ENCODE assay signal across 8 cellular contexts in the genomic region with DNA sequence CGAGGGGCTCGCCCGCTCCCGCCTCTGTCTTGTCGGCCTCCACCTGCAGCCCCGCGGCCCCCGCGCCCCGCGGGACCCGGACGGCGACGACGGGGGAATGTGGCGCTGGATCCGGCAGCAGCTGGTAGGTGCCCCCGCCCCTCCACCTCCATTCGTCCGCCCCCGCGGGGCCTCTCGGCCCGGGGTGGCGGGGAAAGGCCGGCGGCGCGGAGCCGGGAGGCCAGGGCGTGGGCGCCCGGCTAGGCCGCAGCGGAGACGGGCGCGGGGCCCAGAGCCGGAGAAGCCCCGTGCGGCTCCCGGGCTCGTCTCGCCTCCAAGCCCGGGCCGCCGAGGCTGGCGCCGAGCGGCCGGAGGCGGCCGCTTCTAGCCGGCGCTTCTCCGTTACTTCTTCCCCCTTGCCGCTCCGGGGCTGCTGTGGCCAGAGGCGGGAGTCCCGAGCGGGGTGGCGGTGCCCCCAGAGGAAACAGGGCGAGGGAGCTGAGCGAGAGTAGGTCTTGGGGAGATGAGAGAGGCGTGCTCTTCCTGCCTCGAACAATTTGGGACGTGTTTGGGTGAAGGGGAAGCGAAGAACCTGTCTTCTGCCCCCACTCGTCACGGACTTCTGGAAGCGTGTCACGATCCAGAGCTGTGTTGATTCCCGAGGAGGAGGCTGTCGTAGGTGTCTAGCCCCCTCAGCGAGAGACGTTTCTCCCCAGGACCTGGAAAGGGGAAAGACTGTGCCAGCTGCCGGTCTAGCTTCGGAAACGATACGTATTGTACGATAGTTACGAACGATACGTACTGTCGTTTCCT. TPM values are rescaled to one million over a fixed set of nuclear protein-coding genes. Genes with fewer than 3 reads are reported as not detected.
DNase-seq lines count a peak whose midpoint lies in the region; ATAC-seq and TF ChIP-seq lines count a peak whose summit lies in the region.

No MANE protein-coding gene starts in this region.

- POLR2A ChIA-PET in RWPE1 (lab: Yijun Ruan, JAX; ENCODE audit: low non-redundant PET): no interaction called here

- peak overlapping the region; percentile 96 for H3K27ac Mint-ChIP-seq in activated naive CD4-positive, alpha-beta T cell treated with anti-CD3 and anti-CD28 coated beads for 36 hours
- peak overlapping the region; percentile 94 for H3K27ac Mint-ChIP-seq in osteocyte (ENCODE audit: unreplicated experiment)
- H3K27ac Mint-ChIP-seq in type B pancreatic cell: peak overlapping the region; percentile 95

- DNase-seq in CD1c-positive myeloid dendritic cell (ENCODE audit: extremely low spot score): peak; percentile 72
- DNase-seq in RWPE1 (ENCODE audit: low spot score): peak; percentile 46
- DNase-seq in activated naive CD4-positive, alpha-beta T cell treated with anti-CD3 and anti-CD28 coated beads for 36 hours: peak; percentile 56
- peak; percentile 41 for DNase-seq in glomerular visceral epithelial cell (ENCODE audit: extremely low spot score)
- DNase-seq in osteocyte (ENCODE audit: extremely low spot score, unreplicated experiment): peak; percentile 86
- peak; percentile 76 for DNase-seq in type B pancreatic cell (ENCODE audit: extremely low spot score, unreplicated experiment)

- TF ChIP-seq CTCF in RWPE1 (conservative IDR thresholded peaks at IDR 0.05; ENCODE audit: low read depth): no peak
- TF ChIP-seq CTCF in osteocyte (IDR thresholded peaks at IDR 0.05): no peak
- peak; percentile 32 for TF ChIP-seq CTCF in type B pancreatic cell (conservative IDR thresholded peaks at IDR 0.05)

- H3K4me3 Mint-ChIP-seq in activated naive CD4-positive, alpha-beta T cell treated with anti-CD3 and anti-CD28 coated beads for 36 hours: peak overlapping the region; percentile 93
- H3K4me3 Mint-ChIP-seq in osteocyte (ENCODE audit: unreplicated experiment) (peak overlapping the region; percentile 89), type B pancreatic cell (peak overlapping the region; percentile 94)

- no peaks in the 10 kb centered on the region for H3K27me3 Mint-ChIP-seq in activated naive CD4-positive, alpha-beta T cell treated with anti-CD3 and anti-CD28 coated beads for 36 hours (ENCODE audit: low read depth)
- H3K27me3 Mint-ChIP-seq in osteocyte (ENCODE audit: unreplicated experiment) (no peaks in the 10 kb centered on the region), type B pancreatic cell (peaks cover 3% of the 10 kb centered on the region)

- H3K4me1 Mint-ChIP-seq in activated naive CD4-positive, alpha-beta T cell treated with anti-CD3 and anti-CD28 coated beads for 36 hours (ENCODE audit: low read depth): peaks cover 27% of the 10 kb centered on the region
- H3K4me1 Mint-ChIP-seq in osteocyte (ENCODE audit: unreplicated experiment) (peaks cover 32% of the 10 kb centered on the region), type B pancreatic cell (ENCODE audit: unreplicated experiment) (peaks cover 17% of the 10 kb centered on the region)

- peaks cover 9% of the 10 kb centered on the region for H3K36me3 Mint-ChIP-seq in activated naive CD4-positive, alpha-beta T cell treated with anti-CD3 and anti-CD28 coated beads for 36 hours (ENCODE audit: low read depth)
- peaks cover 2% of the 10 kb centered on the region for H3K36me3 Mint-ChIP-seq in osteocyte (ENCODE audit: unreplicated experiment)
- H3K36me3 Mint-ChIP-seq in type B pancreatic cell: no peaks in the 10 kb centered on the region

- no peaks in the 10 kb centered on the region for H3K9me3 Mint-ChIP-seq in activated naive CD4-positive, alpha-beta T cell treated with anti-CD3 and anti-CD28 coated beads for 36 hours
- H3K9me3 Mint-ChIP-seq in osteocyte (ENCODE audit: unreplicated experiment): no peaks in the 10 kb centered on the region
- H3K9me3 Mint-ChIP-seq in type B pancreatic cell: no peaks in the 10 kb centered on the region

- intact Hi-C loops in activated naive CD4-positive, alpha-beta T cell treated with anti-CD3 and anti-CD28 coated beads for 36 hours (cut with micrococcal nuclease): loop anchor here (1.0 to 10.0 kb wide), 13 partner anchors 21 to 1881 kb away; a partner anchor contains a TSS

- ATAC-seq in GM19328 (IDR thresholded peaks at IDR 0.05; ENCODE audit: unreplicated experiment) (peak; percentile 42), HG03439 (IDR thresholded peaks at IDR 0.05; ENCODE audit: unreplicated experiment) (peak; percentile 45)

- H3K27ac ChIP-seq in RWPE1: peak overlapping the region; percentile 87

- CTCF ChIA-PET in RWPE1 (lab: Yijun Ruan, JAX): interaction anchor here (1.0 to 1.4 kb wide), 3 partner anchors 43 to 79 kb away, joined by 3 read pairs; no protein-coding TSS in a partner anchor
- CTCF ChIA-PET in activated naive CD4-positive, alpha-beta T cell treated with anti-CD3 and anti-CD28 coated beads for 36 hours (lab: Charles Lee): interaction anchor here (1.3 to 1.8 kb wide), 2 partner anchors 44 to 79 kb away, joined by 3 to 4 read pairs; no protein-coding TSS in a partner anchor

RNA-seq across cellular contexts. Expression of a gene that starts 0.6 kb away (rescaled TPM):
- total RNA-seq in activated naive CD4-positive, alpha-beta T cell treated with anti-CD3 and anti-CD28 coated beads for 36 hours: 10 to 100 TPM; 86.6 to 92.3 TPM
- 69.2 and 70.1 TPM in 2 replicates for total RNA-seq in osteocyte
- total RNA-seq in type B pancreatic cell (ENCODE audit: low replicate concordance): 73.4 and 92.5 TPM in 2 replicates

Comparison
In these comparisons a context has a peak if more than half of its experiments do, and no peak if none do; other contexts are left out.
1. Peak in every context shown above with its lines: DNase-seq, ATAC-seq and H3K27ac ChIP-seq.